8 cellular contexts compared by ENCODE assay signal in the genomic region with DNA sequence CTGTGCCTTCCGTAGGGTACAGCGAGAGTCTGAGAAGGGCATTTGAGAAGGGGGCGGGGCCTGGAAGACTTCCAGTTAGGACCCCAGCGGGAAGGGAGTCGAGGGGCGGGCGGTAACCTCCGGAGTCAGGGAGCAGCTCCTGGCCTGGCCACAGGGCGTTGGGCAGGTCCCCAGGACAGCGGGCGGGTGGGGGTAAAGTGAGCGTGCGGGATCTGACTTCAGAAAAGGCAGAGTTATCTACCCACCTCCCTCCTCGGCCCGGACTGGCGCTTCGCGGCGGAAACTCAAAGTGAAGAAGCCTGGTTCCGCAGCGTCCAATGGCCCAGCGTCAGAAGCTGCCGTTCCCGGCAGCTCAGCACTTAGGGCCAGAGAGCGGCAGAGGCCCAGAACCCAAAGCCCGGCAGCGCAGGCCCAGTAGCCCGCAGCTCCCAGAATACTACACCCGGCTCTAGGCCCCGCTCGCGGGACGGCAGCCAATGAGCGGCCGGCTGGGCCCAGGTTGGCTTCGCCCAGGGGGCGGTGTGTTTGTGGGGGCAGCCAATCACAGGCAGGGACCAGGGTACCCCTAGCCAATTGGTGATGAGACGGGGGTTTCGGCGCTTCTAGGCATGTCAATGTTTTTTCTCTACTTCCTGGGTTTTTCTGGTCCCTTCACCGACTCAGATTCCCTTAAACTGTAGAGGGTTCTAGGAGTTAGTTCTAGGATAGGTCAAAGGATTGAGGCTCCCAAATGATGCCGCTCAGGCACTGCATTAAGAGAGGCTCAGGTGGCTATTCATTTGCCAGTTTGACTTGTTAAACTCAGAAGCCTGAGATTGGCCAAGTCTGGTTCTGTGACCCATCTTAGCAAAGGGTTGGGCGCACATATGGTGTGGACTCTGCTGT. TPM values are rescaled to one million over a fixed set of nuclear protein-coding genes. Genes with fewer than 3 reads are reported as not detected.
DNase-seq lines count a peak whose midpoint lies in the region; ATAC-seq, FAIRE-seq and TF ChIP-seq lines count a peak whose summit lies in the region.

A gene with protein sequence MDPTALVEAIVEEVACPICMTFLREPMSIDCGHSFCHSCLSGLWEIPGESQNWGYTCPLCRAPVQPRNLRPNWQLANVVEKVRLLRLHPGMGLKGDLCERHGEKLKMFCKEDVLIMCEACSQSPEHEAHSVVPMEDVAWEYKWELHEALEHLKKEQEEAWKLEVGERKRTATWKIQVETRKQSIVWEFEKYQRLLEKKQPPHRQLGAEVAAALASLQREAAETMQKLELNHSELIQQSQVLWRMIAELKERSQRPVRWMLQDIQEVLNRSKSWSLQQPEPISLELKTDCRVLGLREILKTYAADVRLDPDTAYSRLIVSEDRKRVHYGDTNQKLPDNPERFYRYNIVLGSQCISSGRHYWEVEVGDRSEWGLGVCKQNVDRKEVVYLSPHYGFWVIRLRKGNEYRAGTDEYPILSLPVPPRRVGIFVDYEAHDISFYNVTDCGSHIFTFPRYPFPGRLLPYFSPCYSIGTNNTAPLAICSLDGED (minus strand): TSS at position 450 of the 885 bp plus-strand sequence. CDS start 2,727 bp downstream, outside the sequence.

- no peak for TF ChIP-seq CTCF in GM13976 (IDR thresholded peaks at IDR 0.05; ENCODE audit: borderline replicate concordance, control extremely low read depth, extremely low read depth, insufficient read depth, missing control alignments)
- TF ChIP-seq CTCF in astrocyte (IDR thresholded peaks at IDR 0.05; ENCODE audit: insufficient read depth, low read depth, low read length): no peak

- H3K27ac ChIP-seq in astrocyte (ENCODE audit: low read depth, low read length) (peak within 1 kb of the TSS; percentile 85), right cardiac atrium (ENCODE audit: low read length) (peak within 1 kb of the TSS; percentile 95), rectal smooth muscle tissue (ENCODE audit: low read depth, low read length) (peak within 1 kb of the TSS; percentile 87)

- peak within 1 kb of the TSS; percentile 68 for H3K4me3 ChIP-seq in astrocyte (ENCODE audit: insufficient read depth, low read depth, low read length)
- peak within 1 kb of the TSS; percentile 85 for H3K4me3 ChIP-seq in right cardiac atrium (ENCODE audit: low read length)
- peak within 1 kb of the TSS; percentile 74 for H3K4me3 ChIP-seq in rectal smooth muscle tissue (ENCODE audit: low read length)

- H3K27me3 ChIP-seq in astrocyte (ENCODE audit: insufficient read depth, low read length): no peaks in the 10 kb centered on the region
- H3K27me3 ChIP-seq in right cardiac atrium (ENCODE audit: control insufficient read depth, insufficient read depth): no peaks in the 10 kb centered on the region
- no peaks in the 10 kb centered on the region for H3K27me3 ChIP-seq in rectal smooth muscle tissue (ENCODE audit: control insufficient read depth, insufficient read depth, low read length)

- in situ Hi-C loops in GM13976 (cut with MboI; ENCODE audit: low sequenced_read_pairs, unreplicated experiment): no loop called here

- H3K9me3 ChIP-seq in astrocyte (ENCODE audit: insufficient read depth, low read depth, low read length) (no peaks in the 10 kb centered on the region), right cardiac atrium (ENCODE audit: control insufficient read depth, low read length) (no peaks in the 10 kb centered on the region)

- H3K4me1 ChIP-seq in astrocyte (ENCODE audit: insufficient read depth, low read length) (peaks cover 7% of the 10 kb centered on the region), right cardiac atrium (ENCODE audit: control insufficient read depth, insufficient read depth, low read length) (peaks cover 2% of the 10 kb centered on the region), rectal smooth muscle tissue (ENCODE audit: control insufficient read depth, insufficient read depth, low read length) (no peaks in the 10 kb centered on the region)

- WGBS in right cardiac atrium: 4% methylated on average over 43 of the region's 43 CpGs

- H3K9ac ChIP-seq in astrocyte (ENCODE audit: low read length): peak within 1 kb of the TSS; percentile 88
- H3K9ac ChIP-seq in rectal smooth muscle tissue (ENCODE audit: low read length): peak within 1 kb of the TSS; percentile 46

- peak within 1 kb of the TSS; percentile 81 for H2AFZ ChIP-seq in astrocyte (ENCODE audit: low read depth, low read length)

- H3K4me2 ChIP-seq in astrocyte (ENCODE audit: low read length): peak within 1 kb of the TSS; percentile 80

- H3K79me2 ChIP-seq in astrocyte (ENCODE audit: insufficient read depth, low read length): no peaks in the 10 kb centered on the region

- H4K20me1 ChIP-seq in astrocyte (ENCODE audit: insufficient read depth, low read length): no peaks in the 10 kb centered on the region

- no peaks in the 10 kb centered on the region for H3K27me3 Mint-ChIP-seq in T-helper 2 cell treated with Interferon-gamma antibody and Interleukin-4, amounts not matched to agents 5 μg/mL and 100 μg/mL, for 36 hours (ENCODE audit: low read depth)
- H3K27me3 Mint-ChIP-seq in astrocyte (ENCODE audit: low read depth, unreplicated experiment): no peaks in the 10 kb centered on the region

- H3K4me1 Mint-ChIP-seq in T-helper 2 cell treated with Interferon-gamma antibody and Interleukin-4, amounts not matched to agents 5 μg/mL and 100 μg/mL, for 36 hours (ENCODE audit: low read depth): peaks cover 31% of the 10 kb centered on the region
- peaks cover 4% of the 10 kb centered on the region for H3K4me1 Mint-ChIP-seq in astrocyte (ENCODE audit: low read depth, unreplicated experiment)

- peak within 1 kb of the TSS; percentile 81 for H3K27ac Mint-ChIP-seq in T-helper 2 cell treated with Interferon-gamma antibody and Interleukin-4, amounts not matched to agents 5 μg/mL and 100 μg/mL, for 36 hours
- peak within 1 kb of the TSS; percentile 34 for H3K27ac Mint-ChIP-seq in astrocyte (ENCODE audit: unreplicated experiment)

- intact Hi-C loops in right cardiac atrium (cut with DNase I): no loop called here

- no peaks in the 10 kb centered on the region for H3K9me3 Mint-ChIP-seq in T-helper 2 cell treated with Interferon-gamma antibody and Interleukin-4, amounts not matched to agents 5 μg/mL and 100 μg/mL, for 36 hours
- H3K9me3 Mint-ChIP-seq in astrocyte (ENCODE audit: unreplicated experiment): no peaks in the 10 kb centered on the region

- H3K4me3 Mint-ChIP-seq in T-helper 2 cell treated with Interferon-gamma antibody and Interleukin-4, amounts not matched to agents 5 μg/mL and 100 μg/mL, for 36 hours: peak within 1 kb of the TSS; percentile 89
- peak within 1 kb of the TSS; percentile 97 for H3K4me3 Mint-ChIP-seq in astrocyte (ENCODE audit: unreplicated experiment)

- DNase-seq in GM13976 (ENCODE audit: low spot score) (peak; percentile 96), NCI-H146 treated with DMSO at 0.1 percent for 48 hours (lab: John Stamatoyannopoulos, UW; ENCODE audit: unreplicated experiment) (peak; percentile 91), astrocyte (ENCODE audit: low read depth) (peak; percentile 91), right cardiac atrium (peak; percentile 98 to 99 (median 99)), DMS79 treated with DMSO at 0.1 percent for 48 hours (lab: John Stamatoyannopoulos, UW) (no peak)
- DNase-seq in T-helper 2 cell treated with Interferon-gamma antibody and Interleukin-4, amounts not matched to agents 5 μg/mL and 100 μg/mL, for 36 hours (ENCODE audit: low spot score): peak; percentile 94

- H3K36me3 ChIP-seq in astrocyte (ENCODE audit: insufficient read depth, low read length) (no peaks in the 10 kb centered on the region), rectal smooth muscle tissue (ENCODE audit: control insufficient read depth, insufficient read depth, low read length) (no peaks in the 10 kb centered on the region)

- peak; percentile 100 for ATAC-seq in HG02798 (IDR thresholded peaks at IDR 0.05; ENCODE audit: poor library complexity, unreplicated experiment)
- peak; percentile 100 for ATAC-seq in right cardiac atrium

- peaks cover 8% of the 10 kb centered on the region for H3K36me3 Mint-ChIP-seq in T-helper 2 cell treated with Interferon-gamma antibody and Interleukin-4, amounts not matched to agents 5 μg/mL and 100 μg/mL, for 36 hours (ENCODE audit: low read depth)
- H3K36me3 Mint-ChIP-seq in astrocyte (ENCODE audit: low read depth, unreplicated experiment): peaks cover 10% of the 10 kb centered on the region

- FAIRE-seq in astrocyte (lab: Jason Lieb, UNC): no peak

RNA-seq across cellular contexts. Expression of the gene that starts here (rescaled TPM):
- total RNA-seq in astrocyte (10.7 and 11.5 TPM in 2 replicates), right cardiac atrium (10 to 100 TPM in 3 of 4 donors, 1 to 10 TPM in 1; 10.0 to 12.4 (median 10.8) TPM)
- 6.5 TPM for polyA plus RNA-seq in right cardiac atrium
